ENCODE assay signal across 8 cellular contexts in the genomic region with DNA sequence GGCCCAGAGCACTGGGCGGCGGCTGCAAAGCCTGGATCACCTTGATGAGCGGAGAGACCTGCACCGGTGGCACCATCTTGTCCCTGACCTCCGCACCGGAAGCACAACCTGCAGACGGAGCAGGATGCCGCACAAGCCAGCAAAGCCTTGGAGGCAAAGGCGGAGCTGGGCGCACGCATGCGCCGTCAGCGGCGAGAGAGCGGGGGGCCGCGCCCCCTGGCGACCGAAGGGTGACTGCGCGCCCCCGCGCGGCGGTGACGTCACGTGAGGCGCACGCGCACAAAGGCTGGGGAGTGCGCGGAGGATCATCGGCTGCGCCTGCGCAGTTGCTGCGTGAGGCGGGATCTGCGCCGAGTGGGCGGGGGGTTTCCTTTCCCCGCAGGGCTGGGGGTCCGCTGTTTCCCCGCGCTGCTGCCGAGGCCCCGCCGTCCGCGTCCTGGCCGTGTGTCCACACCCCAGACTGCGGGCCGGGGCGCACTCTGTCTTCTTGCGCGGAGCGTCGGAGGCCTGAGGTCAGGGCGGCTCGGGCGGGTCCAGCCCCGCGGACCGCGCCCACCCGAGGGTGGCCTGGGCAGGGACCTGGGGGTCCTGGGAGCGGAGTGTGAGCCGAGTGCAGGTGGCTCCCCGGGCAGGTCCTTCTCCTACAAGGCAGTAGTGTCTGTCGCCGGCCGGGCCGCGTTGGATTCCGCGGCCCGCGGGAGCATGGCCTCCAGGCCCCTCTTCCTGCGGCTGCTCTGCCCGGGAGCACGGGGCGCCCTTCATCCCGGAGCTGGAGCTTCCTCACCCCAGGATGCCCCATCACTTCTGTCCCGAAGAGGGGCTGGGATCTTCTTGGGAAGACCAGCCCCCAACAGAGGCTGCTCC. TPM values are rescaled to one million over a fixed set of nuclear protein-coding genes. Genes with fewer than 3 reads are reported as not detected.
DNase-seq lines count a peak whose midpoint lies in the region; ATAC-seq and TF ChIP-seq lines count a peak whose summit lies in the region.

A gene with protein sequence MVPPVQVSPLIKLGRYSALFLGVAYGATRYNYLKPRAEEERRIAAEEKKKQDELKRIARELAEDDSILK (minus strand): TSS at position 105 of the 864 bp plus-strand sequence. CDS start 29 bp downstream, at position 76.
A gene with protein sequence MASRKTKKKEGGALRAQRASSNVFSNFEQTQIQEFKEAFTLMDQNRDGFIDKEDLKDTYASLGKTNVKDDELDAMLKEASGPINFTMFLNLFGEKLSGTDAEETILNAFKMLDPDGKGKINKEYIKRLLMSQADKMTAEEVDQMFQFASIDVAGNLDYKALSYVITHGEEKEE (plus strand): TSS at position 371 of the 864 bp plus-strand sequence. CDS start 3,485 bp downstream, outside the sequence.

- peaks cover 19% of the 10 kb centered on the region for H3K36me3 ChIP-seq in OCI-LY3 (replicated peaks; ENCODE audit: low read depth, low read length)

- peaks cover 26% of the 10 kb centered on the region for H3K79me2 ChIP-seq in OCI-LY3 (ENCODE audit: low read length)

- H4K20me1 ChIP-seq in OCI-LY3 (ENCODE audit: insufficient read depth, low read length), result no peaks in the 10 kb centered on the region

- H3K9me3 ChIP-seq in OCI-LY3 (ENCODE audit: insufficient read depth, low read length) (no peaks in the 10 kb centered on the region), mononuclear cell (ENCODE audit: low read depth, low read length) (no peaks in the 10 kb centered on the region)

- TF ChIP-seq CTCF in OCI-LY3 (IDR thresholded peaks at IDR 0.05; ENCODE audit: low read depth, low read length) (peak; percentile 85), epithelial cell of esophagus (IDR thresholded peaks at IDR 0.05; ENCODE audit: insufficient read depth, low read depth, low read length, missing control alignments) (peak; percentile 55)

- peak within 1 kb of the TSS; percentile 97 for H3K4me2 ChIP-seq in OCI-LY3 (ENCODE audit: low read length)

- H3K4me1 ChIP-seq in OCI-LY3 (ENCODE audit: low read length) (peaks cover 40% of the 10 kb centered on the region), mononuclear cell (ENCODE audit: insufficient read depth, low read length) (peaks cover 19% of the 10 kb centered on the region)

- H2AFZ ChIP-seq in OCI-LY3 (ENCODE audit: low read depth, low read length), result peak within 1 kb of the TSS; percentile 55; the same call in 1 of the 2 replicates

- H3K4me3 ChIP-seq in OCI-LY3 (ENCODE audit: low read length) (peak within 1 kb of the TSS; percentile 94), epithelial cell of esophagus (ENCODE audit: low read length) (peak within 1 kb of the TSS; percentile 73), mononuclear cell (ENCODE audit: low read length) (peak within 1 kb of the TSS; percentile 90)

- H3K27me3 ChIP-seq in OCI-LY3 (ENCODE audit: low read depth, low read length) (no peaks in the 10 kb centered on the region), mononuclear cell (ENCODE audit: insufficient read depth, low read length) (no peaks in the 10 kb centered on the region)

- ATAC-seq in GM21526 (IDR thresholded peaks at IDR 0.05; ENCODE audit: low FRiP score, unreplicated experiment), result peak; percentile 63

- H3K27ac ChIP-seq in OCI-LY3 (ENCODE audit: low read length), result peak within 1 kb of the TSS; percentile 84

- peak within 1 kb of the TSS; percentile 97 for H3K9ac ChIP-seq in OCI-LY3 (ENCODE audit: low read length)

- DNase-seq in DMS114 treated with DMSO at 0.1 percent for 48 hours (lab: John Stamatoyannopoulos, UW; ENCODE audit: unreplicated experiment), result peak; percentile 83
- DNase-seq in HuH-7.5 (ENCODE audit: low spot score), result peak; percentile 100
- DNase-seq in activated T-cell treated with anti-CD3 and anti-CD28 coated beads for 1 hour (ENCODE audit: low read depth), result peak; percentile 95
- DNase-seq in epithelial cell of esophagus (ENCODE audit: low read depth), result peak; percentile 95
- peak; percentile 91 to 97 for DNase-seq in stimulated activated CD8-positive, alpha-beta memory T cell treated with anti-CD3 and anti-CD28 coated beads, Interleukin-4, amount 100 ng/mL, for 1 hour (ENCODE audit: low read depth in 2 of 2, low spot score in 1 of 2)

RNA-seq across cellular contexts. Expression of the first gene that starts in this region (rescaled TPM):
- 39.3 TPM for total RNA-seq in mononuclear cell

RNA-seq across cellular contexts. Expression of the second gene that starts in this region (rescaled TPM):
- 9.3 TPM for total RNA-seq in mononuclear cell

Comparison
In these comparisons a context has a peak if more than half of its experiments do, and no peak if none do; other contexts are left out.
1. Peak in every context shown above with its lines: DNase-seq, ATAC-seq, H3K4me3 ChIP-seq and H3K27ac ChIP-seq.